Comparison of ENCODE assay signal across 16 cellular contexts in the genomic region with DNA sequence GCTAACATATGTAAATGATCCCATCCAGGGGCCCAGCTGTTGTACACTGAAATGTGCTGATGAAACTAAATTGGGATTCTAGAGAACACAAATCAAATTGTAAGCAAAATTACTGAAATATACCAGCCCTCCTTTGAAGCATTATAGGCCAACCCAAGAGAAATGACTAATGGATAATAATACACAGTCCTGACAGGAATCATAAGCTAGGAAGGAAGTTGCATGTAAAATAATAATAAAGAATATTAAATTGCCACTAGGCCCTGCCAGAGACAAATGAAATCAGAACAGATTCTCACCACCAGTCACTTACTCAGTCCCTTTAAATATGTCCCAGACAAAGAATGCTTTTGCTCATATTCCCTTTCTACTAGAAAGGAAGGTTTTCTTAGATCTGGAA. TPM values are rescaled to one million over a fixed set of nuclear protein-coding genes. Genes with fewer than 3 reads are reported as not detected.
DNase-seq lines count a peak whose midpoint lies in the region; ATAC-seq and TF ChIP-seq lines count a peak whose summit lies in the region.
"Had no signal": no experiment of that assay in that cellular context is flagged by ENCODE, and none has a peak within 500 bp of the region (broad histone marks: within the 10 kb centered on the region; RNA-seq: fewer than 3 reads in every experiment).

No MANE protein-coding gene starts in this region.

- H3K27me3 Mint-ChIP-seq in brain, result peaks cover 8% of the 10 kb centered on the region

- no peak overlapping the region for H3K18ac ChIP-seq in mesenchymal stem cell (ENCODE audit: low read depth in 1 of 2, low read length in 2 of 2)

- peak; percentile 62 for DNase-seq in DMS 273 (lab: John Stamatoyannopoulos, UW; ENCODE audit: unreplicated experiment)
- peak; percentile 41 for DNase-seq in NCI-H1694 treated with DMSO at 0.1 percent for 48 hours (lab: John Stamatoyannopoulos, UW)
- DNase-seq in mesenchymal stem cell, result no peak
- DNase-seq: CD4-positive, alpha-beta memory T cell; DMS79; KBM-7; NCI-H187 treated with DMSO at 0.1 percent for 48 hours; NCI-H446; NCI-H774; SHP77 treated with DMSO at 0.1 percent for 48 hours had no signal

- H3K9me3 Mint-ChIP-seq in brain, result no peaks in the 10 kb centered on the region

- H2BK15ac ChIP-seq in mesenchymal stem cell (ENCODE audit: low read depth, poor library complexity, severe bottlenecking), result no peak overlapping the region

- no peak overlapping the region for H3K4me3 ChIP-seq in mesenchymal stem cell (ENCODE audit: insufficient read depth in 1 of 2, low read depth in 1 of 2, low read length in 2 of 2)
- H3K4me3 ChIP-seq: A549, BLaER1 had no signal

- H2AK5ac ChIP-seq in mesenchymal stem cell (ENCODE audit: low read length, severe bottlenecking), result no peak overlapping the region

- no peak overlapping the region for H2AFZ ChIP-seq in mesenchymal stem cell (ENCODE audit: low read depth, low read length)

- H3K23ac ChIP-seq in mesenchymal stem cell (ENCODE audit: low read length in 2 of 2), result no peak overlapping the region

- H3K27ac ChIP-seq in mesenchymal stem cell (ENCODE audit: low read length, poor library complexity, severe bottlenecking), result no peak overlapping the region
- H3K27ac ChIP-seq: A549, BLaER1 had no signal

- no peak overlapping the region for H3K14ac ChIP-seq in mesenchymal stem cell (ENCODE audit: low read length in 2 of 2)

- no peak for TF ChIP-seq CTCF in brain (conservative IDR thresholded peaks at IDR 0.05)

- no peaks in the 10 kb centered on the region for H3K79me1 ChIP-seq in mesenchymal stem cell (replicated peaks; ENCODE audit: low read length, poor library complexity, severe bottlenecking)

- H3K36me3 ChIP-seq in mesenchymal stem cell (ENCODE audit: control insufficient read depth in 1 of 2, insufficient read depth in 2 of 2, low read depth in 1 of 2, low read length in 2 of 2), result no peaks in the 10 kb centered on the region
- H3K36me3 ChIP-seq: BLaER1 had no signal

- no peaks in the 10 kb centered on the region for H3K9me3 ChIP-seq in mesenchymal stem cell (ENCODE audit: control insufficient read depth, low read length)
- H3K9me3 ChIP-seq: A549, BLaER1 had no signal

- H3K27ac Mint-ChIP-seq in brain, result peak overlapping the region in 3 of 5 experiments; percentile 68 to 78 (median 75)
- H3K27ac Mint-ChIP-seq: CD4-positive, alpha-beta memory T cell had no signal

- H3K4me1 ChIP-seq in mesenchymal stem cell (ENCODE audit: control insufficient read depth, insufficient read depth, low read depth, low read length), result no peaks in the 10 kb centered on the region
- H3K4me1 ChIP-seq: A549, BLaER1 had no signal

- no peak overlapping the region for H3K4ac ChIP-seq in mesenchymal stem cell (ENCODE audit: low read depth in 1 of 2, low read length in 2 of 2)

- H3K27me3 ChIP-seq in mesenchymal stem cell (ENCODE audit: control insufficient read depth in 1 of 2, insufficient read depth in 1 of 2, low read length in 2 of 2), result no peaks in the 10 kb centered on the region
- H3K27me3 ChIP-seq: BLaER1 had no signal

- H3K36me3 Mint-ChIP-seq in brain, result no peaks in the 10 kb centered on the region
- H3K36me3 Mint-ChIP-seq: CD4-positive, alpha-beta memory T cell had no signal

- no peak for ATAC-seq in GM21447 (IDR thresholded peaks at IDR 0.05; ENCODE audit: unreplicated experiment)
- ATAC-seq in HG03460 (IDR thresholded peaks at IDR 0.05; ENCODE audit: unreplicated experiment), result no peak
- no peak for ATAC-seq in HG03095 (IDR thresholded peaks at IDR 0.05; ENCODE audit: unreplicated experiment)
- ATAC-seq: A549 had no signal

- H2BK12ac ChIP-seq in mesenchymal stem cell (ENCODE audit: low read length in 2 of 2), result no peak overlapping the region

- no peak overlapping the region for H4K91ac ChIP-seq in mesenchymal stem cell (ENCODE audit: low read length)

- peaks cover 22% of the 10 kb centered on the region for H3K4me1 Mint-ChIP-seq in brain
- H3K4me1 Mint-ChIP-seq: CD4-positive, alpha-beta memory T cell had no signal

- H2BK120ac ChIP-seq in mesenchymal stem cell (ENCODE audit: low read depth, low read length), result no peak overlapping the region

- H3K9ac ChIP-seq in mesenchymal stem cell (ENCODE audit: low read length), result peak overlapping the region; percentile 7
- H3K9ac ChIP-seq: BLaER1 had no signal

- no peak overlapping the region for H2BK5ac ChIP-seq in mesenchymal stem cell (ENCODE audit: low read depth, low read length, poor library complexity, severe bottlenecking)

- H3K4me3 Mint-ChIP-seq in brain, result no peak overlapping the region
- H3K4me3 Mint-ChIP-seq: CD4-positive, alpha-beta memory T cell had no signal

- no peak overlapping the region for H3K4me2 ChIP-seq in mesenchymal stem cell (ENCODE audit: low read length, poor library complexity, severe bottlenecking)
- H3K4me2 ChIP-seq: A549, BLaER1 had no signal

- H4K8ac ChIP-seq in mesenchymal stem cell (ENCODE audit: low read length), result no peak overlapping the region

RNA-seq across cellular contexts. Expression of a gene that starts 17.8 kb away (rescaled TPM):
- polyA plus RNA-seq in brain (ENCODE audit: insufficient read depth, low read depth, low replicate concordance), result 5.9 TPM
- 51.9 TPM for polyA plus RNA-seq in mesenchymal stem cell (2013, experiment 1 of 2)
- 53.8 TPM for polyA plus RNA-seq in mesenchymal stem cell (2013, experiment 2 of 2)
